In genomic region chr10:24292304-24293291, GRCh38 we compare ENCODE assay signal across 17 cellular contexts.
A peak's percentile ranks its signal among the peaks of the same experiment; 100 is the strongest.
DNase-seq lines count a peak whose midpoint lies in the region; ATAC-seq and TF ChIP-seq lines count a peak whose summit lies in the region.
"Had no signal": no experiment of that assay in that cellular context is flagged by ENCODE, and none has a peak within 500 bp of the region (broad histone marks: within the 10 kb centered on the region; RNA-seq: fewer than 3 reads in every experiment).

No MANE protein-coding gene starts in this region.

- POLR2A ChIA-PET in IMR-90 (lab: Charles Lee; ENCODE audit: unreplicated experiment) (interaction anchor here (0.5 to 0.6 kb wide), 2 partner anchors 19 to 56 kb away, joined by 3 to 5 read pairs; no protein-coding TSS in a partner anchor), A673 (lab: Charles Lee; ENCODE audit: low non-redundant PET) (interaction anchor here (0.6 kb wide), 1 partner anchor 278 kb away, joined by 3 read pairs; no protein-coding TSS in a partner anchor)

- H3K23ac ChIP-seq in IMR-90 (ENCODE audit: low read depth, low read length) = no peak overlapping the region

- H3K56ac ChIP-seq in IMR-90 (ENCODE audit: extremely low read depth, insufficient read depth, low read length) = no peak overlapping the region

- no peaks in the 10 kb centered on the region for H4K20me1 ChIP-seq in IMR-90 (ENCODE audit: insufficient read depth, low read length)

- H3K36me3 ChIP-seq in IMR-90 (ENCODE audit: control insufficient read depth, insufficient read depth, low read length) (no peaks in the 10 kb centered on the region), ascending aorta (no peaks in the 10 kb centered on the region), heart right ventricle (peaks cover 0 to 14% (median 0%) of the 10 kb centered on the region in 9 donors), subcutaneous abdominal adipose tissue (ENCODE audit: control insufficient read depth in 5 of 5, insufficient read depth in 5 of 5, low read length in 5 of 5) (peaks cover 0 to 6% (median 0%) of the 10 kb centered on the region in 5 donors), A673 (ENCODE audit: insufficient read depth, low read length, poor library complexity, severe bottlenecking) (peaks cover 8% of the 10 kb centered on the region)
- H3K36me3 ChIP-seq: spleen had no signal

- CTCF ChIA-PET in IMR-90 (lab: Yijun Ruan, JAX) (interaction anchor here (0.6 kb wide), 1 partner anchor 10 kb away, joined by 5 read pairs; no protein-coding TSS in a partner anchor), A673 (lab: Charles Lee) (no interaction called here)

- TF ChIP-seq CTCF in IMR-90 (conservative IDR thresholded peaks at IDR 0.05; ENCODE audit: low read depth, low read length) = no peak
- no peak for TF ChIP-seq CTCF in ascending aorta (IDR thresholded peaks at IDR 0.05)
- no peak for TF ChIP-seq CTCF in heart right ventricle (IDR thresholded peaks at IDR 0.05)
- TF ChIP-seq CTCF in A673 (conservative IDR thresholded peaks at IDR 0.05; ENCODE audit: low read depth, low read length) = no peak

- in situ Hi-C loops in IMR-90 (cut with MboI; ENCODE audit: low sequenced_read_pairs) = no loop called here

- no peaks in the 10 kb centered on the region for H3K79me1 ChIP-seq in IMR-90 (ENCODE audit: low read depth in 1 of 2, low read length in 2 of 2)

- H3K18ac ChIP-seq in IMR-90 (ENCODE audit: low read depth, low read length) = no peak overlapping the region

- H3K9ac ChIP-seq in IMR-90 (ENCODE audit: low read depth, low read length) (no peak overlapping the region), subcutaneous abdominal adipose tissue (ENCODE audit: low read length in 5 of 5) (no peak overlapping the region)

- H4K8ac ChIP-seq in IMR-90 (ENCODE audit: low read depth in 2 of 2, low read length in 2 of 2) = no peak overlapping the region

- no peak overlapping the region for H2BK5ac ChIP-seq in IMR-90 (ENCODE audit: low read depth, low read length, poor library complexity, severe bottlenecking)

- 88% methylated on average over 3 of the region's 11 CpGs; no CpG with 5 or more reads in 1 of the 2 experiments for WGBS in IMR-90 (ENCODE audit: extremely low coverage in 2 of 2, insufficient read length in 1 of 2), 2 experiments
- 80 to 82% methylated on average over 11 of the region's 11 CpGs for WGBS in heart right ventricle, 2 donors

- no peak for DNase-seq in IMR-90
- no peak for DNase-seq in ascending aorta (ENCODE audit: low spot score in 2 of 2)
- DNase-seq in heart right ventricle = no peak
- no peak for DNase-seq in NCI-H2227 treated with DMSO at 0.1 percent for 48 hours (lab: John Stamatoyannopoulos, UW)
- no peak for DNase-seq in NCI-H2196 treated with DMSO at 0.1 percent for 48 hours (lab: John Stamatoyannopoulos, UW; ENCODE audit: unreplicated experiment)
- DNase-seq in A673 (ENCODE audit: low spot score) = no peak
- DNase-seq: activated CD4-positive, CD25-positive, alpha-beta regulatory T cell; activated CD8-positive, alpha-beta T cell treated with anti-CD3 and anti-CD28 coated beads, Interleukin-2, amount 10 ng/mL, durations not matched to agents 7 days and 5 days; activated T-cell treated with anti-CD3 and anti-CD28 coated beads, Interleukin-2, amount 50 U/mL, for 4 hours; GDM1; glutamatergic neuron; immature natural killer cell; naive thymus-derived CD8-positive, alpha-beta T cell; NCI-H1694 treated with DMSO at 0.1 percent for 48 hours; spleen; stimulated activated CD8-positive, alpha-beta memory T cell treated with anti-CD3 and anti-CD28 coated beads, Interleukin-4, amount 100 ng/mL, for 48 hours had no signal

- no peak overlapping the region for H3K4me3 ChIP-seq in IMR-90 (ENCODE audit: insufficient read depth, low read depth, low read length)
- no peak overlapping the region for H3K4me3 ChIP-seq in ascending aorta
- H3K4me3 ChIP-seq in heart right ventricle = no peak overlapping the region
- peak overlapping the region in 1 of 5 donors; percentile 7 for H3K4me3 ChIP-seq in subcutaneous abdominal adipose tissue (ENCODE audit: low read depth in 1 of 5, low read length in 5 of 5)
- no peak overlapping the region for H3K4me3 ChIP-seq in A673 (ENCODE audit: low read depth, low read length, poor library complexity, severe bottlenecking)
- H3K4me3 ChIP-seq: spleen had no signal

- H3K9me3 ChIP-seq in IMR-90 (ENCODE audit: control insufficient read depth, insufficient read depth, low read length) (no peaks in the 10 kb centered on the region), ascending aorta (no peaks in the 10 kb centered on the region), heart right ventricle (no peaks in the 10 kb centered on the region), subcutaneous abdominal adipose tissue (ENCODE audit: control insufficient read depth in 5 of 5, low read length in 5 of 5) (no peaks in the 10 kb centered on the region), A673 (ENCODE audit: low read depth, low read length, poor library complexity, severe bottlenecking) (peaks cover 3% of the 10 kb centered on the region)

- H3K27ac ChIP-seq in IMR-90 (ENCODE audit: insufficient read depth, low read length) = no peak overlapping the region
- peak overlapping the region; percentile 38 to 42 for H3K27ac ChIP-seq in ascending aorta
- peak overlapping the region in 8 of 10 donors; percentile 34 to 73 (median 69) for H3K27ac ChIP-seq in heart right ventricle
- H3K27ac ChIP-seq in subcutaneous abdominal adipose tissue (ENCODE audit: low read depth, low read length) = peak overlapping the region; percentile 23
- H3K27ac ChIP-seq in A673 (ENCODE audit: low read depth, low read length, poor library complexity, severe bottlenecking) = no peak overlapping the region

- TF ChIP-seq POLR2A in IMR-90 (IDR thresholded peaks at IDR 0.05; ENCODE audit: low read depth, low read length) = no peak

- no peak for TF ChIP-seq RAD21 in IMR-90 (IDR thresholded peaks at IDR 0.05; ENCODE audit: low read length)

- no peak overlapping the region for H2BK15ac ChIP-seq in IMR-90 (ENCODE audit: low read depth, low read length)

- H3K27me3 ChIP-seq in IMR-90 (ENCODE audit: control insufficient read depth, insufficient read depth, low read length) = no peaks in the 10 kb centered on the region; the same call in 1 of the 2 replicates
- no peaks in the 10 kb centered on the region for H3K27me3 ChIP-seq in ascending aorta
- no peaks in the 10 kb centered on the region for H3K27me3 ChIP-seq in heart right ventricle
- no peaks in the 10 kb centered on the region for H3K27me3 ChIP-seq in subcutaneous abdominal adipose tissue (ENCODE audit: control insufficient read depth in 5 of 5, insufficient read depth in 4 of 5, low read length in 5 of 5)
- H3K27me3 ChIP-seq in A673 (replicated peaks; ENCODE audit: insufficient read depth, low read depth, low read length, poor library complexity) = no peaks in the 10 kb centered on the region
- H3K27me3 ChIP-seq: spleen had no signal

- ATAC-seq in IMR-90 (ENCODE audit: low read depth) (no peak), heart right ventricle (no peak)
- ATAC-seq: activated CD8-positive, alpha-beta T cell treated with anti-CD3 and anti-CD28 coated beads, Interleukin-2, amount 10 ng/mL, durations not matched to agents 7 days and 5 days; activated T-cell treated with anti-CD3 and anti-CD28 coated beads, Interleukin-2, amount 50 U/mL, for 4 hours; naive thymus-derived CD8-positive, alpha-beta T cell had no signal

- H4K5ac ChIP-seq in IMR-90 (ENCODE audit: low read depth, low read length) = no peak overlapping the region

- H2BK120ac ChIP-seq in IMR-90 (ENCODE audit: low read depth, low read length) = no peak overlapping the region

- no peak overlapping the region for H2AK5ac ChIP-seq in IMR-90 (ENCODE audit: low read depth, low read length)

- no peak overlapping the region for H3K14ac ChIP-seq in IMR-90 (replicated peaks; ENCODE audit: low read depth, low read length)

- no peaks in the 10 kb centered on the region for H3K9me1 ChIP-seq in IMR-90 (ENCODE audit: insufficient read depth, low read length)

- H2BK20ac ChIP-seq in IMR-90 (ENCODE audit: low read depth, low read length) = no peak overlapping the region

- H3K4me1 ChIP-seq in IMR-90 (ENCODE audit: control insufficient read depth, insufficient read depth, low read length) (no peaks in the 10 kb centered on the region), ascending aorta (peaks cover 0 to 26% of the 10 kb centered on the region in 2 donors), heart right ventricle (peaks cover 4 to 42% (median 29%) of the 10 kb centered on the region in 9 donors), subcutaneous abdominal adipose tissue (ENCODE audit: control insufficient read depth in 5 of 5, insufficient read depth in 5 of 5, low read length in 5 of 5) (peaks cover 0 to 32% (median 21%) of the 10 kb centered on the region in 5 donors), A673 (ENCODE audit: insufficient read depth, low read length, poor library complexity, severe bottlenecking) (peaks cover 7% of the 10 kb centered on the region)

- intact Hi-C loops in IMR-90 (cut with micrococcal nuclease) (no loop called here), ascending aorta (cut with DNase I) (loop anchor here (10.0 kb wide), 1 partner anchor 52 kb away; no protein-coding TSS in a partner anchor), heart right ventricle (cut with DNase I) (loop anchor here in 1 of 10 donors (5.0 kb wide), 1 partner anchor 80 kb away; no protein-coding TSS in a partner anchor), A673 (cut with micrococcal nuclease; ENCODE audit: unreplicated experiment) (no loop called here)

- dilution Hi-C loops in IMR-90 (cut with HindIII; ENCODE audit: low sequenced_read_pairs, unreplicated experiment) = no loop called here

- BruUV-seq in IMR-90 (replicated peaks; lab: Mats Ljungman, UMichigan) = no TSS peak
- BruUV-seq in A673 (replicated peaks; lab: Mats Ljungman, UMichigan) = no TSS peak

- H2AFZ ChIP-seq in IMR-90 (replicated peaks; ENCODE audit: low read length, poor library complexity) = no peak overlapping the region

- no peak overlapping the region for H3K4me2 ChIP-seq in IMR-90 (ENCODE audit: low read depth, low read length)

- H3K4ac ChIP-seq in IMR-90 (ENCODE audit: low read depth, low read length) = no peak overlapping the region

- no peak overlapping the region for H2AK9ac ChIP-seq in IMR-90 (replicated peaks; ENCODE audit: low read depth, low read length, poor library complexity)

- H4K91ac ChIP-seq in IMR-90 (ENCODE audit: insufficient read depth, low read depth, low read length) = no peak overlapping the region

TF ChIP-seq in IMR-90, 13 proteins besides CTCF, POLR2A, EP300 and RAD21 (continues in another document):
- peak; percentile 96 for TF ChIP-seq NFE2L2 (IDR thresholded peaks at IDR 0.05; ENCODE audit: low read depth, low read length)
- TF ChIP-seq, protein P1, sequence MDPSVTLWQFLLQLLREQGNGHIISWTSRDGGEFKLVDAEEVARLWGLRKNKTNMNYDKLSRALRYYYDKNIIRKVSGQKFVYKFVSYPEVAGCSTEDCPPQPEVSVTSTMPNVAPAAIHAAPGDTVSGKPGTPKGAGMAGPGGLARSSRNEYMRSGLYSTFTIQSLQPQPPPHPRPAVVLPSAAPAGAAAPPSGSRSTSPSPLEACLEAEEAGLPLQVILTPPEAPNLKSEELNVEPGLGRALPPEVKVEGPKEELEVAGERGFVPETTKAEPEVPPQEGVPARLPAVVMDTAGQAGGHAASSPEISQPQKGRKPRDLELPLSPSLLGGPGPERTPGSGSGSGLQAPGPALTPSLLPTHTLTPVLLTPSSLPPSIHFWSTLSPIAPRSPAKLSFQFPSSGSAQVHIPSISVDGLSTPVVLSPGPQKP (IDR thresholded peaks at IDR 0.05; ENCODE audit: borderline replicate concordance, low read depth, low read length) = no peak
- peak; percentile 92 for TF ChIP-seq MAFK (IDR thresholded peaks at IDR 0.05; ENCODE audit: low read depth, low read length)

Comparison
In these comparisons a context has a peak if more than half of its experiments do, and no peak if none do; other contexts are left out.
1. H3K27ac ChIP-seq: peak in ascending aorta (2 of 2), heart right ventricle (8 of 10) and subcutaneous abdominal adipose tissue (single experiment); none in IMR-90 (single experiment) and A673 (single experiment).